In genomic region chr11:74453373-74453975, GRCh38 we compare ENCODE assay signal across 8 cellular contexts. TPM values are rescaled to one million over a fixed set of nuclear protein-coding genes. Genes with fewer than 3 reads are reported as not detected.
DNase-seq lines count a peak whose midpoint lies in the region; ATAC-seq and TF ChIP-seq lines count a peak whose summit lies in the region.

No MANE protein-coding gene starts in this region.

- H3K4me1 ChIP-seq in DND-41 (ENCODE audit: insufficient read depth, low read length) (no peaks in the 10 kb centered on the region), Loucy (ENCODE audit: insufficient read depth, low read length, poor library complexity, severe bottlenecking) (peaks cover 3% of the 10 kb centered on the region), prostate gland (replicated peaks) (peaks cover 4% of the 10 kb centered on the region)

- H3K9ac ChIP-seq in DND-41 (ENCODE audit: low read depth, low read length): no peak overlapping the region
- H3K9ac ChIP-seq in Loucy (ENCODE audit: low read depth, low read length, poor library complexity, severe bottlenecking): no peak overlapping the region

- no peak for TF ChIP-seq POLR2A in prostate gland (IDR thresholded peaks at IDR 0.05)

- WGBS in prostate gland: 44% methylated on average over 10 of the region's 10 CpGs

- ATAC-seq in DND-41 (ENCODE audit: insufficient read depth, low read depth): peak; percentile 77

- H3K9me3 ChIP-seq in DND-41 (ENCODE audit: insufficient read depth, low read length, severe bottlenecking) (no peaks in the 10 kb centered on the region), Loucy (ENCODE audit: insufficient read depth, low read depth, low read length) (no peaks in the 10 kb centered on the region), prostate gland (no peaks in the 10 kb centered on the region)

- no peaks in the 10 kb centered on the region for H3K27me3 ChIP-seq in DND-41 (ENCODE audit: insufficient read depth, low read length, poor library complexity)
- H3K27me3 ChIP-seq in Loucy (ENCODE audit: insufficient read depth, low read length, poor library complexity, severe bottlenecking): no peaks in the 10 kb centered on the region
- H3K27me3 ChIP-seq in prostate gland (replicated peaks; ENCODE audit: insufficient read depth): no peaks in the 10 kb centered on the region

- H3K9me2 ChIP-seq in Loucy (replicated peaks; ENCODE audit: low read depth, low read length): no peaks in the 10 kb centered on the region

- H4K20me1 ChIP-seq in DND-41 (ENCODE audit: insufficient read depth, low read length) (no peaks in the 10 kb centered on the region), Loucy (ENCODE audit: insufficient read depth, low read length, poor library complexity, severe bottlenecking) (no peaks in the 10 kb centered on the region)

- TF ChIP-seq CTCF in DND-41 (IDR thresholded peaks at IDR 0.05; ENCODE audit: borderline replicate concordance, extremely low read depth, low read length, poor library complexity, severe bottlenecking): peak; percentile 87
- peak; percentile 90 for TF ChIP-seq CTCF in Loucy (conservative IDR thresholded peaks at IDR 0.05; ENCODE audit: low read length)
- peak; percentile 36 to 85 (median 75) for TF ChIP-seq CTCF in prostate gland (IDR thresholded peaks at IDR 0.05)

- H3K4me3 ChIP-seq in DND-41 (ENCODE audit: low read depth in 1 of 2, low read length in 2 of 2) (no peak overlapping the region), Loucy (ENCODE audit: low read length, poor library complexity, severe bottlenecking) (no peak overlapping the region), prostate gland (no peak overlapping the region)

- H3K36me3 ChIP-seq in DND-41 (ENCODE audit: insufficient read depth, low read length): no peaks in the 10 kb centered on the region
- no peaks in the 10 kb centered on the region for H3K36me3 ChIP-seq in Loucy (ENCODE audit: insufficient read depth, low read length)
- no peaks in the 10 kb centered on the region for H3K36me3 ChIP-seq in prostate gland

- H3K4me2 ChIP-seq in DND-41 (ENCODE audit: insufficient read depth, low read length) (no peak overlapping the region), Loucy (ENCODE audit: low read depth, low read length, poor library complexity, severe bottlenecking) (no peak overlapping the region)

- H3K27ac ChIP-seq in DND-41 (ENCODE audit: low read length) (no peak overlapping the region), prostate gland (no peak overlapping the region)

- intact Hi-C loops in prostate gland (cut with DNase I): loop anchor here (2.0 to 10.0 kb wide), 2 partner anchors 115 to 281 kb away; partner anchors contain the start of gene CHRDL2

- no peaks in the 10 kb centered on the region for H3K79me2 ChIP-seq in DND-41 (ENCODE audit: insufficient read depth, low read length)
- H3K79me2 ChIP-seq in Loucy (ENCODE audit: insufficient read depth, low read length): no peaks in the 10 kb centered on the region

- H2AFZ ChIP-seq in DND-41 (ENCODE audit: low read depth, low read length): no peak overlapping the region
- H2AFZ ChIP-seq in Loucy (ENCODE audit: low read length): peak overlapping the region; percentile 64; the same call in 1 of the 2 replicates

- DNase-seq in DND-41 (peak; percentile 61), SIG-M5 treated with dmso at 0.1 percent for 504 hours (lab: John Stamatoyannopoulos, UW; ENCODE audit: unreplicated experiment) (peak; percentile 47), glomerular endothelial cell (ENCODE audit: extremely low read depth, low read depth, low spot score) (peak; percentile 39), prostate gland (ENCODE audit: low spot score) (peak; percentile 58), cerebellum (ENCODE audit: low spot score) (no peak), NCI-H1048 (lab: John Stamatoyannopoulos, UW) (no peak)
- DNase-seq in activated T-helper 9 cell treated with anti-CD3 and anti-CD28 coated beads, Interleukin-2, amount 50 U/mL, for 16 hours (ENCODE audit: low read depth): peak; percentile 32

- H3F3A ChIP-seq in Loucy (ENCODE audit: low read depth): no peaks in the 10 kb centered on the region

RNA-seq across cellular contexts. Expression of gene KCNE3, which starts 13.9 kb away (rescaled TPM):
- total RNA-seq in glomerular endothelial cell: 1.0 and 1.4 TPM in 2 replicates
- total RNA-seq in prostate gland: 10 to 100 TPM in 1 of 2 donors, 1 to 10 TPM in 1; 8.2 to 10.7 TPM
- total RNA-seq in cerebellum: 1.5 TPM

RNA-seq across cellular contexts. Expression of gene LIPT2, which starts 40.0 kb away (rescaled TPM):
- 2.8 and 3.6 TPM in 2 replicates for total RNA-seq in glomerular endothelial cell
- total RNA-seq in prostate gland: 10 to 100 TPM; 17.5 to 25.4 TPM
- 2.7 TPM for total RNA-seq in cerebellum

RNA-seq across cellular contexts. Expression of gene PGM2L1, which starts 55.2 kb away (rescaled TPM):
- 9.8 and 11.4 TPM in 2 replicates for total RNA-seq in glomerular endothelial cell
- 1 to 10 TPM; 3.6 to 4.3 TPM for total RNA-seq in prostate gland
- 72.8 TPM for total RNA-seq in cerebellum

Comparison
In these comparisons a context has a peak if more than half of its experiments do, and no peak if none do; other contexts are left out.
1. DNase-seq: peak in DND-41 (single experiment), SIG-M5 treated with dmso at 0.1 percent for 504 hours (single experiment), activated T-helper 9 cell treated with anti-CD3 and anti-CD28 coated beads, Interleukin-2, amount 50 U/mL, for 16 hours (single experiment), glomerular endothelial cell (single experiment) and prostate gland (single experiment); none in cerebellum (single experiment) and NCI-H1048 (single experiment).
2. Peak in every context shown above with its lines, with median percentiles within 50 percentile points of each other: CTCF ChIP-seq.